In the genomic region with DNA sequence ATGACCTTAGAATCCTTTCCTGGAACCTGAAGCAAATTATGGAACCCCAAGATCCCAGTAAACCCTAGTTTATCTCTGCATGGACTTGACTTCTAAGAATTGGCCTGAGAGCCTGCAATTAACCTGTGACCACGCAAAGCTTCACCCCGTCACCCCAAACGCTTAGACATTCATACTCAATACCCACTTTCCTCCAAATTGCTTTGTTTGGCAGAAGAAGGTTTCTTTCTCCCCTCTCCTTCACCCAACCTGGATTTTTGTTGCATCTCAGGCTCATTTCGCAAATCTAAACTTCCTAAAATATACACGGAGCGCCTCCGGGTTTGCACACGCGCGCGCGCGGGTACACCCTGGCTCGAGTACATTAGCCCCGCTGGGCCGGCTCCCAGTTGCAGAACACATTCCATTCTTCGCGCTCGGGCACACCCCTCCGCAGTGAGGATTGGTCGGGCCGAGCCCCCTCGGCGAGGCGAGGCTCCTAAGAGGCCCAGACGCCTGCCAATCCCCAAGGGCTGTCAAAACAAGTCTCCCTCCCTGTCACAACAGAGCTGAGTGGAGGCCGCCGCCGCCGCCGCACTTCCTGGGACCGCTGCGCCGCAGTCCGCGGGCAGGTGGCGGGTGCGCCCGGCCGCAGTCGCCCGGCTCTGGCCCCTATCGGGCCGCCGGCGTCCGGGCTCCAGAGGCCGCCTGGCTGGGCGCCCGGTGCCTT, we compare ENCODE assay signal across 8 cellular contexts. TPM values are rescaled to one million over a fixed set of nuclear protein-coding genes. Genes with fewer than 3 reads are reported as not detected.
A peak's percentile ranks its signal among the peaks of the same experiment; 100 is the strongest.
DNase-seq lines count a peak whose midpoint lies in the region; ATAC-seq and TF ChIP-seq lines count a peak whose summit lies in the region.

A gene (plus strand): TSS at position 545 of the 709 bp plus-strand sequence.

- H2AFZ ChIP-seq in PC-3 (ENCODE audit: low read length): peak within 1 kb of the TSS; percentile 87

- no peaks in the 10 kb centered on the region for H3K9me3 ChIP-seq in PC-3 (ENCODE audit: low read length)
- no peaks in the 10 kb centered on the region for H3K9me3 ChIP-seq in mucosa of rectum (ENCODE audit: control insufficient read depth in 2 of 2, low read length in 2 of 2)

- H3K36me3 ChIP-seq in PC-3 (ENCODE audit: low read depth, low read length) (no peaks in the 10 kb centered on the region), mucosa of rectum (ENCODE audit: control insufficient read depth in 2 of 2, insufficient read depth in 2 of 2, low read length in 2 of 2) (no peaks in the 10 kb centered on the region)

- H3K9me2 ChIP-seq in PC-3 (replicated peaks; ENCODE audit: low read length): no peaks in the 10 kb centered on the region

- H3K4me2 ChIP-seq in PC-3 (ENCODE audit: low read length): peak within 1 kb of the TSS; percentile 98

- POLR2A ChIA-PET in PC-3 (lab: Charles Lee; ENCODE audit: unreplicated experiment): interaction anchor here (0.6 kb wide), 1 partner anchor 288 kb away, joined by 3 read pairs; no protein-coding TSS in a partner anchor

- peaks cover 72% of the 10 kb centered on the region for H3K27me3 Mint-ChIP-seq in Calu3 (ENCODE audit: unreplicated experiment)
- H3K27me3 Mint-ChIP-seq in activated T-cell treated with anti-CD3 and anti-CD28 coated beads, Interleukin-2, amount 50 U/mL, for 4 hours (ENCODE audit: low read depth): peaks cover 4% of the 10 kb centered on the region

- H3K36me3 Mint-ChIP-seq in Calu3 (ENCODE audit: insufficient read depth, unreplicated experiment): peaks cover 18% of the 10 kb centered on the region
- no peaks in the 10 kb centered on the region for H3K36me3 Mint-ChIP-seq in activated T-cell treated with anti-CD3 and anti-CD28 coated beads, Interleukin-2, amount 50 U/mL, for 4 hours (ENCODE audit: insufficient read depth)

- CTCF ChIA-PET in Calu3 (lab: Charles Lee): interaction anchor here (1.4 kb wide), 1 partner anchor 492 kb away, joined by 9 read pairs; no protein-coding TSS in a partner anchor
- CTCF ChIA-PET in PC-3 (lab: Charles Lee): interaction anchor here (0.6 kb wide), 1 partner anchor 9 kb away, joined by 3 read pairs; no protein-coding TSS in a partner anchor

- peak within 1 kb of the TSS; percentile 70 for H3K4me3 ChIP-seq in PC-3 (ENCODE audit: low read length)
- H3K4me3 ChIP-seq in mucosa of rectum (ENCODE audit: low read length in 2 of 2): peak within 1 kb of the TSS; percentile 64 to 73

- peak; percentile 91 for DNase-seq in Calu3
- DNase-seq in HuH-7 (ENCODE audit: low spot score): peak; percentile 89
- DNase-seq in PC-3: peak; percentile 91
- DNase-seq in activated T-cell treated with anti-CD3 and anti-CD28 coated beads, Interleukin-2, amount 50 U/mL, for 4 hours: peak; percentile 86
- peak; percentile 91 to 92 for DNase-seq in erythroblast (lab: John Stamatoyannopoulos, UW)
- peak; percentile 83 for DNase-seq in stimulated activated CD8-positive, alpha-beta memory T cell treated with anti-CD3 and anti-CD28 coated beads, Interleukin-4, amount 100 ng/mL, for 24 hours (ENCODE audit: low read depth)

- H3K4me1 Mint-ChIP-seq in Calu3 (ENCODE audit: low read depth, unreplicated experiment): peaks cover 17% of the 10 kb centered on the region
- peaks cover 45% of the 10 kb centered on the region for H3K4me1 Mint-ChIP-seq in activated T-cell treated with anti-CD3 and anti-CD28 coated beads, Interleukin-2, amount 50 U/mL, for 4 hours (ENCODE audit: low read depth)

- TF ChIP-seq POLR2A in erythroblast (IDR thresholded peaks at IDR 0.05; ENCODE audit: low read length): no peak

- H3K4me3 Mint-ChIP-seq in Calu3 (ENCODE audit: low read depth, unreplicated experiment): peak within 1 kb of the TSS; percentile 92
- peak within 1 kb of the TSS; percentile 87 for H3K4me3 Mint-ChIP-seq in activated T-cell treated with anti-CD3 and anti-CD28 coated beads, Interleukin-2, amount 50 U/mL, for 4 hours

- no peaks in the 10 kb centered on the region for H3F3A ChIP-seq in PC-3 (ENCODE audit: low read length, unreplicated experiment)

- H3K27ac Mint-ChIP-seq in Calu3 (ENCODE audit: unreplicated experiment): no peak within 1 kb of the TSS

- no peaks in the 10 kb centered on the region for H4K20me1 ChIP-seq in PC-3 (ENCODE audit: low read length)

- H3K27ac ChIP-seq in PC-3 (ENCODE audit: low read length): no peak within 1 kb of the TSS
- H3K27ac ChIP-seq in mucosa of rectum (ENCODE audit: low read depth in 2 of 2, low read length in 2 of 2): peak within 1 kb of the TSS in 1 of 2 donors; percentile 25

- TF ChIP-seq CTCF in Calu3 (IDR thresholded peaks at IDR 0.05; ENCODE audit: unreplicated experiment): no peak
- TF ChIP-seq CTCF in PC-3 (conservative IDR thresholded peaks at IDR 0.05; ENCODE audit: low read depth, low read length): no peak

- intact Hi-C loops in Calu3 (cut with micrococcal nuclease; ENCODE audit: unreplicated experiment): loop anchor here (5.0 to 10.0 kb wide), 2 partner anchors 181 to 248 kb away; no protein-coding TSS in a partner anchor
- intact Hi-C loops in PC-3 (cut with micrococcal nuclease): no loop called here

- H3K9ac ChIP-seq in PC-3 (ENCODE audit: low read length): no peak within 1 kb of the TSS
- H3K9ac ChIP-seq in mucosa of rectum (ENCODE audit: low read depth in 1 of 2, low read length in 2 of 2): peak within 1 kb of the TSS in 1 of 2 donors; percentile 52

- H3K4me1 ChIP-seq in PC-3 (ENCODE audit: insufficient read depth, low read length) (peaks cover 9% of the 10 kb centered on the region; the same call in 1 of the 2 replicates), mucosa of rectum (ENCODE audit: control insufficient read depth in 2 of 2, insufficient read depth in 2 of 2, low read length in 2 of 2) (peaks cover 2 to 4% of the 10 kb centered on the region in 2 donors)

- H3K9me3 Mint-ChIP-seq in Calu3 (ENCODE audit: low read depth, unreplicated experiment): no peaks in the 10 kb centered on the region
- H3K9me3 Mint-ChIP-seq in activated T-cell treated with anti-CD3 and anti-CD28 coated beads, Interleukin-2, amount 50 U/mL, for 4 hours: no peaks in the 10 kb centered on the region

- peak; percentile 100 for ATAC-seq in GM21528 (IDR thresholded peaks at IDR 0.05; ENCODE audit: low FRiP score, unreplicated experiment)
- peak; percentile 100 for ATAC-seq in PC-3
- ATAC-seq in activated T-cell treated with anti-CD3 and anti-CD28 coated beads, Interleukin-2, amount 50 U/mL, for 4 hours: peak; percentile 99

- H3K79me2 ChIP-seq in PC-3 (ENCODE audit: low read length): no peaks in the 10 kb centered on the region

- H3K27me3 ChIP-seq in PC-3 (ENCODE audit: low read length) (peaks cover 71% of the 10 kb centered on the region), mucosa of rectum (ENCODE audit: control insufficient read depth in 2 of 2, insufficient read depth in 2 of 2, low read length in 2 of 2) (peaks cover 7% of the 10 kb centered on the region in 2 donors)

- BruUV-seq in Calu3 (replicated peaks; lab: Mats Ljungman, UMichigan): no TSS peak
- BruUV-seq in PC-3 (replicated peaks; lab: Mats Ljungman, UMichigan): no TSS peak

RNA-seq across cellular contexts. Expression of the gene that starts here (rescaled TPM):
- 0.07 TPM in 1 of 2 replicates, not detected in the other for total RNA-seq in Calu3 (2022)
- not detected in 2 replicates for total RNA-seq in PC-3 (2014; rRNA removed)
- 1 to 10 TPM in 2 of 3 donors, under 1 TPM in 1; 0.94 to 1.8 (median 1.2) TPM for total RNA-seq in activated T-cell treated with anti-CD3 and anti-CD28 coated beads, Interleukin-2, amount 50 U/mL, for 4 hours

Comparison
In these comparisons a context has a peak if more than half of its experiments do, and no peak if none do; other contexts are left out.
1. Peak in DNase-seq in Calu3; RNA of the gene not detected or under 1 TPM.
2. Peak in DNase-seq, ATAC-seq, H3K4me3 ChIP-seq and H3K4me2 ChIP-seq in PC-3; RNA of the gene not detected or under 1 TPM.